ENCODE assay signal across 28 cellular contexts in the genomic region with DNA sequence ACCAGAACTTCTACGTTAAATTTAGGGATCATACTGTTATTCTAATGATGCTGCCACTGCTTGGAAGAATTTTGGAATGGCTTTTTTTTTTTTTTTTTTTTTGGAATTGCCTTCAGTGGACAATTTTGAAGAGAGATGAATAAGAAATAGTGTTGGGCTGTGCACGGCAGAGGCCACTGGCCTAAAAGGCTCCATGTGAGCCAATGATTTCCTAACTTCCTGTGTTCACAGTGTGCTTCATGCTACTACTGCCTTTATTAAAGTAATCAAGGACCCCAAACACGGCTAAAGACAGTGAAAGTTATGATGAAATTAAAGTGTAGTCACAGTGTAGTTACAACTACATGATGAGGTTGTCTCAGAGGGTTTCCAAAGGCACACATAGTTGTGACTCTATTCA.
"Had no signal": no experiment of that assay in that cellular context is flagged by ENCODE, and none has a peak within 500 bp of the region (broad histone marks: within the 10 kb centered on the region; RNA-seq: fewer than 3 reads in every experiment).

No MANE protein-coding gene starts in this region.

- H3K27me3 ChIP-seq: body of pancreas, dorsolateral prefrontal cortex had no signal

- H3K4me3 Mint-ChIP-seq: activated B cell treated with CpG ODN at 0.5 μM for 24 hours; activated T-cell treated with anti-CD3 and anti-CD28 coated beads, Interleukin-2, amount 50 U/mL, for 72 hours; natural killer cell treated with Interleukin-12 subunit alpha and Interleukin-12 subunit beta and Interleukin-15 and Interleukin-18, amount 100 ng/mL, for 72 hours; T-cell; T-helper 2 cell treated with Interferon-gamma antibody and Interleukin-4, amounts not matched to agents 5 μg/mL and 100 μg/mL, for 36 hours had no signal

- ATAC-seq: activated naive CD4-positive, alpha-beta T cell treated with anti-CD3 and anti-CD28 coated beads, Interleukin-2, amount 50 U/mL, for 72 hours; activated T-cell treated with anti-CD3 and anti-CD28 coated beads, Interleukin-2, amount 50 U/mL, for 72 hours; body of pancreas; gastroesophageal sphincter; left ventricle myocardium superior; mucosa of descending colon; natural killer cell treated with Interleukin-12 subunit alpha and Interleukin-12 subunit beta and Interleukin-15 and Interleukin-18, amount 100 ng/mL, for 72 hours; T-cell had no signal

- H3K9me3 ChIP-seq: body of pancreas, gastroesophageal sphincter, mucosa of descending colon, prostate gland had no signal

- H3K4me1 ChIP-seq: prostate gland had no signal

- H3K4me3 ChIP-seq: body of pancreas, cardiac muscle cell, coronary artery, dorsolateral prefrontal cortex, gastroesophageal sphincter, mucosa of descending colon, prostate gland had no signal

- H3K4me1 Mint-ChIP-seq: activated B cell treated with CpG ODN at 0.5 μM for 24 hours, T-cell had no signal

- DNase-seq: activated B cell treated with CpG ODN at 0.5 μM for 24 hours; activated CD4-positive, alpha-beta T cell treated with anti-CD3 and anti-CD28 coated beads, Interleukin-2, amount 50 U/mL, for 4 hours; activated naive CD4-positive, alpha-beta T cell; activated T-cell treated with anti-CD3 and anti-CD28 coated beads for 4 hours; activated T-cell treated with anti-CD3 and anti-CD28 coated beads, Interleukin-2, amount 50 U/mL, for 72 hours; anterior cingulate cortex; body of pancreas; cerebellar nuclear complex; dorsolateral prefrontal cortex; effector memory CD4-positive, alpha-beta T cell; erythroblast; hippocampal formation; left cardiac atrium; left ventricle myocardium superior; mucosa of descending colon; retina; stimulated activated CD4-positive, alpha-beta T cell treated with anti-CD3 and anti-CD28 coated beads, Interleukin-15, amount 100 ng/mL, for 24 hours; stimulated activated CD4-positive, alpha-beta T cell treated with anti-CD3 and anti-CD28 coated beads, Interleukin-2, amount 100 ng/mL, for 24 hours; stimulated activated naive CD4-positive, alpha-beta T cell; T-cell; trophoblast cell had no signal

- H3K36me3 Mint-ChIP-seq: activated naive CD4-positive, alpha-beta T cell treated with anti-CD3 and anti-CD28 coated beads, Interleukin-2, amount 50 U/mL, for 72 hours; natural killer cell treated with Interleukin-12 subunit alpha and Interleukin-12 subunit beta and Interleukin-15 and Interleukin-18, amount 100 ng/mL, for 72 hours; T-cell had no signal

- H3K27ac Mint-ChIP-seq: activated B cell treated with CpG ODN at 0.5 μM for 24 hours; activated naive CD4-positive, alpha-beta T cell treated with anti-CD3 and anti-CD28 coated beads, Interleukin-2, amount 50 U/mL, for 72 hours; activated T-cell treated with anti-CD3 and anti-CD28 coated beads, Interleukin-2, amount 50 U/mL, for 72 hours; natural killer cell treated with Interleukin-12 subunit alpha and Interleukin-12 subunit beta and Interleukin-15 and Interleukin-18, amount 100 ng/mL, for 72 hours; T-cell; T-helper 2 cell treated with Interferon-gamma antibody and Interleukin-4, amounts not matched to agents 5 μg/mL and 100 μg/mL, for 36 hours had no signal

- H3K36me3 ChIP-seq: cardiac muscle cell, gastroesophageal sphincter, prostate gland had no signal

- H3K9me3 Mint-ChIP-seq: activated B cell treated with CpG ODN at 0.5 μM for 24 hours; activated naive CD4-positive, alpha-beta T cell treated with anti-CD3 and anti-CD28 coated beads, Interleukin-2, amount 50 U/mL, for 72 hours; activated T-cell treated with anti-CD3 and anti-CD28 coated beads, Interleukin-2, amount 50 U/mL, for 72 hours; natural killer cell treated with Interleukin-12 subunit alpha and Interleukin-12 subunit beta and Interleukin-15 and Interleukin-18, amount 100 ng/mL, for 72 hours; T-cell; T-helper 2 cell treated with Interferon-gamma antibody and Interleukin-4, amounts not matched to agents 5 μg/mL and 100 μg/mL, for 36 hours had no signal
